14 cellular contexts compared by ENCODE assay signal in genomic region chr2:67954125-67954748, GRCh38.
DNase-seq lines count a peak whose midpoint lies in the region; ATAC-seq, FAIRE-seq and TF ChIP-seq lines count a peak whose summit lies in the region.
"Had no signal": no experiment of that assay in that cellular context is flagged by ENCODE, and none has a peak within 500 bp of the region (broad histone marks: within the 10 kb centered on the region; RNA-seq: fewer than 3 reads in every experiment).

No MANE protein-coding gene starts in this region.

- FAIRE-seq in HepG2 (lab: Jason Lieb, UNC) = no peak
- FAIRE-seq in keratinocyte (lab: Jason Lieb, UNC) = peak; percentile 41

- H3K36me3 Mint-ChIP-seq in type B pancreatic cell = no peaks in the 10 kb centered on the region

- peak overlapping the region; percentile 15 for H2AFZ ChIP-seq in HepG2 (ENCODE audit: low read length)
- no peak overlapping the region for H2AFZ ChIP-seq in keratinocyte (ENCODE audit: control insufficient read depth, low read length)

- no peaks in the 10 kb centered on the region for H3K9me1 ChIP-seq in keratinocyte (ENCODE audit: control insufficient read depth, extremely low read depth, insufficient read depth, low read length)

- no peaks in the 10 kb centered on the region for H3K27me3 Mint-ChIP-seq in type B pancreatic cell

- in situ Hi-C loops in HepG2 (cut with HindIII; ENCODE audit: extremely low pct_ligation_motif_present, low pct_unique_long_range_greater_than_20kb) = no loop called here

- H3K4me2 ChIP-seq in HepG2 (ENCODE audit: low read depth, low read length) (no peak overlapping the region), keratinocyte (ENCODE audit: control insufficient read depth, extremely low read depth, insufficient read depth, low read depth, low read length) (peak overlapping the region; percentile 13)

- 1% methylated on average over 6 of the region's 6 CpGs for WGBS in HepG2 (ENCODE audit: low lambda C conversion rate)
- WGBS in right lobe of liver (ENCODE audit: insufficient coverage, low coverage, low lambda C conversion rate, missing lambda C conversion rate) = 19% methylated on average over 6 of the region's 6 CpGs

- H3K79me2 ChIP-seq in HepG2 (ENCODE audit: insufficient read depth, low read length) (no peaks in the 10 kb centered on the region), keratinocyte (ENCODE audit: control insufficient read depth, insufficient read depth, low read length) (no peaks in the 10 kb centered on the region)

- ATAC-seq in HepG2 (no peak), right lobe of liver (no peak)
- ATAC-seq: left lung had no signal

- no peaks in the 10 kb centered on the region; the same call in 1 of the 2 replicates for H3K9me3 ChIP-seq in HepG2 (ENCODE audit: low read length)
- no peaks in the 10 kb centered on the region for H3K9me3 ChIP-seq in right lobe of liver
- no peaks in the 10 kb centered on the region for H3K9me3 ChIP-seq in keratinocyte (ENCODE audit: control insufficient read depth, low read depth, low read length)
- H3K9me3 ChIP-seq: left lung, vagina had no signal

- no peak for TF ChIP-seq RAD21 in HepG2 (CRISPR knock-in tag; IDR thresholded peaks at IDR 0.05)

- CTCF ChIA-PET in HepG2 (lab: Yijun Ruan, JAX; ENCODE audit: low intra/inter-chr PET ratio, low total read pairs) = no interaction called here

- H3K4me1 Mint-ChIP-seq in type B pancreatic cell (ENCODE audit: unreplicated experiment) = peaks cover 20% of the 10 kb centered on the region

- TF ChIP-seq CTCF in HepG2 (CRISPR knock-in tag; IDR thresholded peaks at IDR 0.05) (no peak), right lobe of liver (IDR thresholded peaks at IDR 0.05) (no peak), keratinocyte (optimal IDR thresholded peaks at IDR 0.05 in 1 of 3, IDR thresholded peaks at IDR 0.05 in 1 of 3, conservative IDR thresholded peaks at IDR 0.05 in 1 of 3; ENCODE audit: extremely low read depth in 1 of 3, insufficient read depth in 2 of 3, low read length in 3 of 3) (no peak), type B pancreatic cell (conservative IDR thresholded peaks at IDR 0.05) (no peak)

- H3K27me3 ChIP-seq in HepG2 (ENCODE audit: control insufficient read depth in 1 of 2, insufficient read depth in 2 of 2, low read length in 2 of 2) (no peaks in the 10 kb centered on the region), right lobe of liver (no peaks in the 10 kb centered on the region), keratinocyte (ENCODE audit: control insufficient read depth, extremely low read depth, insufficient read depth, low read length) (no peaks in the 10 kb centered on the region)
- H3K27me3 ChIP-seq: left lung, MG63, vagina had no signal

- H3K27ac ChIP-seq in HepG2 (ENCODE audit: extremely low read length, insufficient read depth, low read length) (peak overlapping the region; percentile 22), right lobe of liver (no peak overlapping the region), keratinocyte (ENCODE audit: control insufficient read depth, insufficient read depth, low read length) (no peak overlapping the region)
- H3K27ac ChIP-seq: left lung, vagina had no signal

- DNase-seq in HepG2 (ENCODE audit: low spot score) = peak; percentile 83
- DNase-seq in right lobe of liver = no peak
- DNase-seq in NCI-H774 (lab: John Stamatoyannopoulos, UW) = peak; percentile 94
- DNase-seq in keratinocyte (ENCODE audit: low read depth, low spot score) = peak; percentile 11
- peak; percentile 56 for DNase-seq in ureter (ENCODE audit: low spot score)
- no peak for DNase-seq in anterior cingulate cortex (lab: John Stamatoyannopoulos, UW)
- no peak for DNase-seq in type B pancreatic cell (ENCODE audit: extremely low spot score, unreplicated experiment)
- no peak for DNase-seq in HT-29 (ENCODE audit: low spot score)
- DNase-seq: activated CD4-positive, alpha-beta T cell treated with anti-CD3 and anti-CD28 coated beads for 4 hours; activated T-cell treated with anti-CD3 and anti-CD28 coated beads, Interleukin-2, amount 50 U/mL, for 24 hours; MG63; stimulated activated CD8-positive, alpha-beta memory T cell treated with anti-CD3 and anti-CD28 coated beads, Interleukin-4, amount 100 ng/mL, for 48 hours had no signal

- TF ChIP-seq POLR2A in HepG2 (IDR thresholded peaks at IDR 0.05; ENCODE audit: insufficient read depth in 1 of 2, low read depth in 2 of 2, low read length in 2 of 2) (no peak), right lobe of liver (IDR thresholded peaks at IDR 0.05) (no peak)

- no peaks in the 10 kb centered on the region for H3K36me3 ChIP-seq in HepG2 (replicated peaks in 1 of 2; ENCODE audit: control insufficient read depth in 1 of 2, insufficient read depth in 2 of 2, low read length in 2 of 2)
- H3K36me3 ChIP-seq in right lobe of liver = no peaks in the 10 kb centered on the region
- no peaks in the 10 kb centered on the region for H3K36me3 ChIP-seq in keratinocyte (ENCODE audit: control insufficient read depth in 2 of 2, extremely low read depth in 1 of 2, insufficient read depth in 2 of 2, low read length in 2 of 2)
- H3K36me3 ChIP-seq: left lung, MG63, vagina had no signal

- POLR2A ChIA-PET in HepG2 (lab: Yijun Ruan, JAX) = no interaction called here

- peaks cover 10% of the 10 kb centered on the region for H3K9me3 Mint-ChIP-seq in type B pancreatic cell

- TF ChIP-seq EP300 in HepG2 (IDR thresholded peaks at IDR 0.05; ENCODE audit: low read depth in 2 of 2, low read length in 2 of 2) (peak in 1 of 2 experiments; percentile 71; a peak in 2 of 4 replicates), HepG2 (CRISPR knock-in tag; IDR thresholded peaks at IDR 0.05; ENCODE audit: borderline replicate concordance) (peak; percentile 49; the same call in 1 of the 2 replicates)

- H3K4me1 ChIP-seq in HepG2 (ENCODE audit: insufficient read depth, low read length) = peaks cover 4% of the 10 kb centered on the region; the same call in 1 of the 2 replicates
- no peaks in the 10 kb centered on the region for H3K4me1 ChIP-seq in right lobe of liver
- H3K4me1 ChIP-seq in keratinocyte (ENCODE audit: control insufficient read depth, extremely low read depth, insufficient read depth, low read length) = no peaks in the 10 kb centered on the region
- H3K4me1 ChIP-seq: left lung, vagina had no signal

- H3K9ac ChIP-seq in HepG2 (ENCODE audit: insufficient read depth, low read depth, low read length) = no peak overlapping the region
- H3K9ac ChIP-seq in keratinocyte (ENCODE audit: control insufficient read depth, extremely low read depth, insufficient read depth, low read length) = no peak overlapping the region

- H4K20me1 ChIP-seq in HepG2 (ENCODE audit: insufficient read depth, low read length) (no peaks in the 10 kb centered on the region), keratinocyte (ENCODE audit: control insufficient read depth, extremely low read depth, insufficient read depth, low read length) (no peaks in the 10 kb centered on the region)

- H3K4me3 Mint-ChIP-seq in type B pancreatic cell = no peak overlapping the region
- H3K4me3 Mint-ChIP-seq: activated T-cell treated with anti-CD3 and anti-CD28 coated beads, Interleukin-2, amount 50 U/mL, for 24 hours had no signal

- no peak overlapping the region for H3K27ac Mint-ChIP-seq in type B pancreatic cell
- H3K27ac Mint-ChIP-seq: activated T-cell treated with anti-CD3 and anti-CD28 coated beads, Interleukin-2, amount 50 U/mL, for 24 hours had no signal

- dilution Hi-C loops in keratinocyte (cut with MboI; ENCODE audit: extremely low pct_ligation_motif_present, low sequenced_read_pairs) = no loop called here

- no TSS peak for BruUV-seq in HepG2 (replicated peaks; lab: Mats Ljungman, UMichigan)

- no peak overlapping the region for H3K4me3 ChIP-seq in HepG2 (replicated peaks in 1 of 3; ENCODE audit: insufficient read depth in 1 of 3, low read depth in 2 of 3, low read length in 3 of 3)
- no peak overlapping the region for H3K4me3 ChIP-seq in right lobe of liver
- H3K4me3 ChIP-seq in keratinocyte (ENCODE audit: control insufficient read depth in 2 of 3, extremely low read depth in 1 of 3, insufficient read depth in 2 of 3, low read depth in 1 of 3, low read length in 3 of 3) = no peak overlapping the region
- H3K4me3 ChIP-seq: left lung, MG63, vagina had no signal

- intact Hi-C loops in HepG2 (cut with micrococcal nuclease; ENCODE audit: unreplicated experiment) (no loop called here), right lobe of liver (cut with DNase I) (no loop called here)

TF ChIP-seq in HepG2, 621 proteins besides CTCF, POLR2A, EP300 and RAD21 (continues in another document):
- TF ChIP-seq HDAC1 (CRISPR knock-in tag; IDR thresholded peaks at IDR 0.05) (peak; percentile 68), ZNF180 (CRISPR knock-in tag; IDR thresholded peaks at IDR 0.05; ENCODE audit: borderline replicate concordance, low read depth) (no peak), ZBTB2 (CRISPR knock-in tag; IDR thresholded peaks at IDR 0.05; ENCODE audit: low read depth) (peak; percentile 69; the same call in 1 of the 2 replicates), JUND (CRISPR knock-in tag; IDR thresholded peaks at IDR 0.05) (no peak), ZNF343 (CRISPR knock-in tag; IDR thresholded peaks at IDR 0.05) (no peak), FOXK2 (IDR thresholded peaks at IDR 0.05) (no peak), ZNF354B (CRISPR knock-in tag; IDR thresholded peaks at IDR 0.05) (no peak), STAG1 (CRISPR knock-in tag; IDR thresholded peaks at IDR 0.05) (no peak), ETS1 (CRISPR knock-in tag; IDR thresholded peaks at IDR 0.05) (no peak), ERF (CRISPR knock-in tag; IDR thresholded peaks at IDR 0.05) (0 out of 2 replicates have a peak, but pooled peaks have one; percentile 16), ZNF205 (CRISPR knock-in tag; IDR thresholded peaks at IDR 0.05) (peak; percentile 48; the same call in 1 of the 2 replicates)

Comparison
In these comparisons a context has a peak if more than half of its experiments do, and no peak if none do; other contexts are left out.
1. DNase-seq: peak in HepG2 (single experiment), NCI-H774 (single experiment), keratinocyte (single experiment) and ureter (single experiment); none in right lobe of liver (0 of 3), anterior cingulate cortex (0 of 58), type B pancreatic cell (single experiment) and HT-29 (single experiment).